ENCODE assay signal across 17 cellular contexts in genomic region chr5:143931986-143932385, GRCh38.
A peak's percentile ranks its signal among the peaks of the same experiment; 100 is the strongest.
DNase-seq lines count a peak whose midpoint lies in the region; ATAC-seq and TF ChIP-seq lines count a peak whose summit lies in the region.
"Had no signal": no experiment of that assay in that cellular context is flagged by ENCODE, and none has a peak within 500 bp of the region (broad histone marks: within the 10 kb centered on the region; RNA-seq: fewer than 3 reads in every experiment).

No MANE protein-coding gene starts in this region.

- 0 out of 2 replicates have a peak overlapping the region, but pooled peaks have one; percentile 3 for H2BK120ac ChIP-seq in IMR-90 (ENCODE audit: low read depth, low read length)

- H3K9me3 ChIP-seq in IMR-90 (ENCODE audit: control insufficient read depth, insufficient read depth, low read length) (peaks cover 7% of the 10 kb centered on the region), mammary epithelial cell (replicated peaks; ENCODE audit: insufficient read depth, low read length) (no peaks in the 10 kb centered on the region), gastrocnemius medialis (no peaks in the 10 kb centered on the region), PC-3 (ENCODE audit: low read length) (no peaks in the 10 kb centered on the region; the same call in 1 of the 2 replicates)
- H3K9me3 ChIP-seq: HAP-1, SJSA1 had no signal

- no peak for TF ChIP-seq RAD21 in IMR-90 (IDR thresholded peaks at IDR 0.05; ENCODE audit: low read length)

- no peak for DNase-seq in IMR-90
- peak; percentile 20 for DNase-seq in mammary epithelial cell
- peak; percentile 33 for DNase-seq in myocyte (ENCODE audit: low read depth)
- DNase-seq in gastrocnemius medialis = no peak
- no peak for DNase-seq in DMS114 treated with DMSO at 0.1 percent for 48 hours (lab: John Stamatoyannopoulos, UW; ENCODE audit: unreplicated experiment)
- no peak for DNase-seq in HEK293T (ENCODE audit: extremely low spot score)
- DNase-seq in PC-3 = no peak
- DNase-seq: ACHN; CD4-positive, alpha-beta memory T cell; EL; GF-D8; NCI-H524 treated with DMSO at 0.1 percent for 48 hours had no signal

- H3K4ac ChIP-seq in IMR-90 (ENCODE audit: low read depth, low read length) = no peak overlapping the region

- H3K4me1 ChIP-seq in IMR-90 (ENCODE audit: control insufficient read depth, insufficient read depth, low read length) = no peaks in the 10 kb centered on the region
- peaks cover 27% of the 10 kb centered on the region for H3K4me1 ChIP-seq in mammary epithelial cell (ENCODE audit: insufficient read depth, low read length)
- peaks cover 0 to 5% of the 10 kb centered on the region in 2 donors for H3K4me1 ChIP-seq in gastrocnemius medialis
- peaks cover 13% of the 10 kb centered on the region for H3K4me1 ChIP-seq in PC-3 (ENCODE audit: insufficient read depth, low read length)
- H3K4me1 ChIP-seq: BLaER1 treated with 17β-estradiol and CSF1 and Interleukin-3, amounts not matched to agents 10 nM and 100 nM; HAP-1; SJSA1 had no signal

- no peaks in the 10 kb centered on the region for H3F3A ChIP-seq in PC-3 (ENCODE audit: low read length, unreplicated experiment)

- dilution Hi-C loops in IMR-90 (cut with HindIII; ENCODE audit: low sequenced_read_pairs, unreplicated experiment) = no loop called here
- dilution Hi-C loops in mammary epithelial cell (cut with HindIII; ENCODE audit: low sequenced_read_pairs) = no loop called here

- CTCF ChIA-PET in IMR-90 (lab: Yijun Ruan, JAX) = no interaction called here
- CTCF ChIA-PET in mammary epithelial cell (lab: Charles Lee; ENCODE audit: low non-redundant PET) = no interaction called here
- CTCF ChIA-PET in HEK293T (lab: Yijun Ruan, JAX) = no interaction called here
- CTCF ChIA-PET in PC-3 (lab: Charles Lee) = no interaction called here

- H2AK5ac ChIP-seq in IMR-90 (ENCODE audit: low read depth, low read length) = no peak overlapping the region

- H4K91ac ChIP-seq in IMR-90 (ENCODE audit: insufficient read depth, low read depth, low read length) = no peak overlapping the region

- H3K36me3 ChIP-seq in IMR-90 (ENCODE audit: control insufficient read depth, insufficient read depth, low read length) = no peaks in the 10 kb centered on the region
- no peaks in the 10 kb centered on the region for H3K36me3 ChIP-seq in mammary epithelial cell (ENCODE audit: insufficient read depth, low read length)
- H3K36me3 ChIP-seq in gastrocnemius medialis = no peaks in the 10 kb centered on the region
- no peaks in the 10 kb centered on the region for H3K36me3 ChIP-seq in PC-3 (ENCODE audit: low read depth, low read length)
- H3K36me3 ChIP-seq: HAP-1, SJSA1 had no signal

- H2AFZ ChIP-seq in IMR-90 (replicated peaks; ENCODE audit: low read length, poor library complexity) = peak overlapping the region; percentile 13
- peak overlapping the region; percentile 66 for H2AFZ ChIP-seq in mammary epithelial cell (ENCODE audit: low read depth, low read length)
- no peak overlapping the region for H2AFZ ChIP-seq in PC-3 (ENCODE audit: low read length)

- intact Hi-C loops in IMR-90 (cut with micrococcal nuclease) (no loop called here), mammary epithelial cell (cut with micrococcal nuclease) (no loop called here), gastrocnemius medialis (cut with DNase I; ENCODE audit: low total_unique reads) (no loop called here), PC-3 (cut with micrococcal nuclease) (no loop called here)

- no TSS peak for BruUV-seq in IMR-90 (replicated peaks; lab: Mats Ljungman, UMichigan)
- no TSS peak for BruUV-seq in mammary epithelial cell (replicated peaks; lab: Mats Ljungman, UMichigan)
- no TSS peak for BruUV-seq in PC-3 (replicated peaks; lab: Mats Ljungman, UMichigan)

- WGBS in IMR-90 (ENCODE audit: extremely low coverage in 2 of 2, insufficient read length in 1 of 2), 2 experiments = no CpG with 5 or more reads among the region's 1 CpG
- WGBS in mammary epithelial cell (ENCODE audit: low coverage, missing lambda C conversion rate) = 89% methylated on average over 1 of the region's 1 CpG

- H4K8ac ChIP-seq in IMR-90 (ENCODE audit: low read depth in 2 of 2, low read length in 2 of 2) = peak overlapping the region in 1 of 2 experiments; percentile 64; a peak in 1 of 4 replicates

- no peak overlapping the region for H2BK5ac ChIP-seq in IMR-90 (ENCODE audit: low read depth, low read length, poor library complexity, severe bottlenecking)

- H3K14ac ChIP-seq in IMR-90 (replicated peaks; ENCODE audit: low read depth, low read length) = no peak overlapping the region

- no peaks in the 10 kb centered on the region for H3K27me3 ChIP-seq in IMR-90 (ENCODE audit: control insufficient read depth, insufficient read depth, low read length)
- H3K27me3 ChIP-seq in mammary epithelial cell (ENCODE audit: insufficient read depth, low read length) = no peaks in the 10 kb centered on the region
- H3K27me3 ChIP-seq in gastrocnemius medialis = no peaks in the 10 kb centered on the region
- H3K27me3 ChIP-seq in PC-3 (ENCODE audit: low read length) = no peaks in the 10 kb centered on the region
- H3K27me3 ChIP-seq: BLaER1 treated with 17β-estradiol and CSF1 and Interleukin-3, amounts not matched to agents 10 nM and 100 nM; SJSA1 had no signal

- no peak overlapping the region for H2AK9ac ChIP-seq in IMR-90 (replicated peaks; ENCODE audit: low read depth, low read length, poor library complexity)

- H3K9me1 ChIP-seq in IMR-90 (ENCODE audit: insufficient read depth, low read length) = peaks cover 5% of the 10 kb centered on the region; the same call in 1 of the 2 replicates

- H3K4me2 ChIP-seq in IMR-90 (ENCODE audit: low read depth, low read length) = no peak overlapping the region
- no peak overlapping the region for H3K4me2 ChIP-seq in mammary epithelial cell (ENCODE audit: insufficient read depth, low read depth, low read length)
- no peak overlapping the region for H3K4me2 ChIP-seq in PC-3 (ENCODE audit: low read length)
- H3K4me2 ChIP-seq: BLaER1 treated with 17β-estradiol and CSF1 and Interleukin-3, amounts not matched to agents 10 nM and 100 nM; KMS-11 had no signal

- H4K20me1 ChIP-seq in IMR-90 (ENCODE audit: insufficient read depth, low read length) = no peaks in the 10 kb centered on the region
- H4K20me1 ChIP-seq in mammary epithelial cell (ENCODE audit: insufficient read depth, low read length) = no peaks in the 10 kb centered on the region
- no peaks in the 10 kb centered on the region for H4K20me1 ChIP-seq in PC-3 (ENCODE audit: low read length)
- H4K20me1 ChIP-seq: BLaER1 treated with 17β-estradiol and CSF1 and Interleukin-3, amounts not matched to agents 10 nM and 100 nM had no signal

- H3K56ac ChIP-seq in IMR-90 (ENCODE audit: extremely low read depth, insufficient read depth, low read length) = no peak overlapping the region

- POLR2A ChIA-PET in IMR-90 (lab: Charles Lee; ENCODE audit: unreplicated experiment) = no interaction called here
- POLR2A ChIA-PET in HEK293T (lab: Yijun Ruan, JAX) = no interaction called here
- POLR2A ChIA-PET in PC-3 (lab: Charles Lee; ENCODE audit: unreplicated experiment) = no interaction called here

- no peak for ATAC-seq in IMR-90 (ENCODE audit: low read depth)
- ATAC-seq in gastrocnemius medialis = peak; percentile 15 to 23
- ATAC-seq in HG02610 (IDR thresholded peaks at IDR 0.05; ENCODE audit: unreplicated experiment) = no peak
- no peak for ATAC-seq in PC-3

- in situ Hi-C loops in IMR-90 (cut with MboI; ENCODE audit: low sequenced_read_pairs) = no loop called here
- in situ Hi-C loops in mammary epithelial cell (cut with MboI; ENCODE audit: low sequenced_read_pairs in 2 of 2) = no loop called here
- in situ Hi-C loops in gastrocnemius medialis (cut with MboI; ENCODE audit: low sequenced_read_pairs in 4 of 4) = no loop called here

- no peaks in the 10 kb centered on the region for H3K79me1 ChIP-seq in IMR-90 (ENCODE audit: low read depth in 1 of 2, low read length in 2 of 2)

- no peak overlapping the region for H3K4me3 ChIP-seq in IMR-90 (ENCODE audit: insufficient read depth, low read depth, low read length)
- H3K4me3 ChIP-seq in mammary epithelial cell (replicated peaks in 1 of 3; ENCODE audit: insufficient read depth in 1 of 3, low read depth in 2 of 3, low read length in 3 of 3) = no peak overlapping the region
- H3K4me3 ChIP-seq in gastrocnemius medialis = no peak overlapping the region
- H3K4me3 ChIP-seq in PC-3 (ENCODE audit: low read length) = no peak overlapping the region
- H3K4me3 ChIP-seq: BLaER1 treated with 17β-estradiol and CSF1 and Interleukin-3, amounts not matched to agents 10 nM and 100 nM; HAP-1; SJSA1 had no signal

- H3K9me2 ChIP-seq in PC-3 (replicated peaks; ENCODE audit: low read length) = no peaks in the 10 kb centered on the region

- no peak overlapping the region for H2BK15ac ChIP-seq in IMR-90 (ENCODE audit: low read depth, low read length)

- no peak overlapping the region for H3K18ac ChIP-seq in IMR-90 (ENCODE audit: low read depth, low read length)

- H2BK20ac ChIP-seq in IMR-90 (ENCODE audit: low read depth, low read length) = no peak overlapping the region

- no peaks in the 10 kb centered on the region for H3K79me2 ChIP-seq in mammary epithelial cell (ENCODE audit: insufficient read depth, low read length)
- H3K79me2 ChIP-seq in PC-3 (ENCODE audit: low read length) = no peaks in the 10 kb centered on the region

- no peak overlapping the region for H3K23ac ChIP-seq in IMR-90 (ENCODE audit: low read depth, low read length)

- H3K9ac ChIP-seq in IMR-90 (ENCODE audit: low read depth, low read length) (no peak overlapping the region), mammary epithelial cell (ENCODE audit: insufficient read depth, low read length) (no peak overlapping the region), PC-3 (ENCODE audit: low read length) (no peak overlapping the region)
- H3K9ac ChIP-seq: BLaER1 treated with 17β-estradiol and CSF1 and Interleukin-3, amounts not matched to agents 10 nM and 100 nM; KMS-11 had no signal

- H4K5ac ChIP-seq in IMR-90 (ENCODE audit: low read depth, low read length) = no peak overlapping the region

- H3K27ac ChIP-seq in IMR-90 (ENCODE audit: insufficient read depth, low read length) = no peak overlapping the region
- H3K27ac ChIP-seq in mammary epithelial cell (ENCODE audit: insufficient read depth, low read depth, low read length) = peak overlapping the region; percentile 66
- peak overlapping the region in 1 of 4 donors; percentile 35 for H3K27ac ChIP-seq in gastrocnemius medialis
- no peak overlapping the region for H3K27ac ChIP-seq in PC-3 (ENCODE audit: low read length)
- H3K27ac ChIP-seq: BLaER1 treated with 17β-estradiol and CSF1 and Interleukin-3, amounts not matched to agents 10 nM and 100 nM; KMS-11; SJSA1 had no signal

- no peak for TF ChIP-seq POLR2A in IMR-90 (IDR thresholded peaks at IDR 0.05; ENCODE audit: low read depth, low read length)
- no peak for TF ChIP-seq POLR2A in gastrocnemius medialis (IDR thresholded peaks at IDR 0.05)

- TF ChIP-seq CTCF in IMR-90 (conservative IDR thresholded peaks at IDR 0.05; ENCODE audit: low read depth, low read length) (no peak), mammary epithelial cell (conservative IDR thresholded peaks at IDR 0.05 in 1 of 2, IDR thresholded peaks at IDR 0.05 in 1 of 2; ENCODE audit: extremely low read depth in 1 of 2, insufficient read depth in 1 of 2, low read depth in 1 of 2, low read length in 2 of 2) (no peak), gastrocnemius medialis (IDR thresholded peaks at IDR 0.05 in 4 of 5, conservative IDR thresholded peaks at IDR 0.05 in 1 of 5) (no peak), PC-3 (conservative IDR thresholded peaks at IDR 0.05; ENCODE audit: low read depth, low read length) (no peak)

TF ChIP-seq in HEK293T, 16 proteins besides CTCF, POLR2A, EP300 and RAD21 (continues in another document):
- no peak for TF ChIP-seq TARDBP (IDR thresholded peaks at IDR 0.05)

Comparison
In these comparisons a context has a peak if more than half of its experiments do, and no peak if none do; other contexts are left out.
1. ATAC-seq: peak in gastrocnemius medialis (2 of 2); none in IMR-90 (single experiment), HG02610 (single experiment) and PC-3 (single experiment).
2. DNase-seq: peak in mammary epithelial cell (single experiment) and myocyte (single experiment); none in IMR-90 (single experiment), gastrocnemius medialis (0 of 2), DMS114 treated with DMSO at 0.1 percent for 48 hours (single experiment), HEK293T (single experiment) and PC-3 (single experiment).